8 cellular contexts compared by ENCODE assay signal in genomic region chr19:48836089-48837017, GRCh38. TPM values are rescaled to one million over a fixed set of nuclear protein-coding genes. Genes with fewer than 3 reads are reported as not detected.
A peak's percentile ranks its signal among the peaks of the same experiment; 100 is the strongest.
DNase-seq lines count a peak whose midpoint lies in the region; ATAC-seq and TF ChIP-seq lines count a peak whose summit lies in the region.

Gene HSD17B14, minus strand, starts transcription at chr19:48836491. Its CDS starts 80 bp downstream, at chr19:48836411.

- POLR2A ChIA-PET in naive thymus-derived CD4-positive, alpha-beta T cell (lab: Charles Lee): interaction anchor here (0.7 kb wide), 2 partner anchors 48 to 841 kb away, joined by 3 read pairs; no protein-coding TSS in a partner anchor
- POLR2A ChIA-PET in GM10248 (lab: Yijun Ruan, JAX): interaction anchor here (0.7 to 0.9 kb wide), 2 partner anchors 39 to 59 kb away, joined by 3 to 4 read pairs; no protein-coding TSS in a partner anchor

- intact Hi-C loops in naive thymus-derived CD4-positive, alpha-beta T cell (cut with micrococcal nuclease): loop anchor here (5.0 kb wide), 2 partner anchors 66 to 114 kb away; partner anchors contain the start of gene NUCB1 (in 1 of the 2)

- peak within 1 kb of the TSS; percentile 85 to 94 (median 90) for H3K4me3 Mint-ChIP-seq in naive thymus-derived CD4-positive, alpha-beta T cell

- peaks cover 0 to 11% (median 0%) of the 10 kb centered on the region in 5 donors for H3K27me3 Mint-ChIP-seq in naive thymus-derived CD4-positive, alpha-beta T cell

- peaks cover 0 to 2% (median 0%) of the 10 kb centered on the region in 5 donors for H3K36me3 Mint-ChIP-seq in naive thymus-derived CD4-positive, alpha-beta T cell

- peaks cover 12 to 16% of the 10 kb centered on the region in 2 donors for H3K4me1 ChIP-seq in naive thymus-derived CD4-positive, alpha-beta T cell (ENCODE audit: control insufficient read depth in 2 of 2, insufficient read depth in 2 of 2, low read length in 2 of 2)

- H3K27me3 ChIP-seq in naive thymus-derived CD4-positive, alpha-beta T cell (ENCODE audit: control insufficient read depth in 2 of 2, insufficient read depth in 2 of 2, low read length in 2 of 2): peaks cover 0 to 5% of the 10 kb centered on the region in 2 donors

- DNase-seq in Ammon's horn (ENCODE audit: low spot score): peak; percentile 57
- no peak for DNase-seq in naive thymus-derived CD4-positive, alpha-beta T cell
- no peak for DNase-seq in GM10248 (ENCODE audit: extremely low spot score)
- no peak for DNase-seq in activated CD4-positive, alpha-beta T cell treated with anti-CD3 and anti-CD28 coated beads for 48 hours

- H3K4me1 Mint-ChIP-seq in naive thymus-derived CD4-positive, alpha-beta T cell: peaks cover 16 to 25% (median 23%) of the 10 kb centered on the region in 7 donors

- H3K4me3 ChIP-seq in naive thymus-derived CD4-positive, alpha-beta T cell (ENCODE audit: low read length): peak within 1 kb of the TSS; percentile 53

- peak within 1 kb of the TSS; percentile 55 to 96 (median 86) for H3K27ac Mint-ChIP-seq in naive thymus-derived CD4-positive, alpha-beta T cell

- CTCF ChIA-PET in naive thymus-derived CD4-positive, alpha-beta T cell (lab: Charles Lee): interaction anchor here (0.6 to 2.2 kb wide), 9 partner anchors 22 to 218 kb away, joined by 3 to 29 read pairs (median 4); partner anchors contain the start of gene CA11
- CTCF ChIA-PET in GM10248 (lab: Yijun Ruan, JAX): interaction anchor here (0.6 to 2.2 kb wide), 23 partner anchors 9 to 219 kb away, joined by 3 to 30 read pairs (median 5); partner anchors contain the start of gene CA11

- H3K36me3 ChIP-seq in naive thymus-derived CD4-positive, alpha-beta T cell (ENCODE audit: control insufficient read depth in 2 of 3, insufficient read depth in 3 of 3, low read length in 3 of 3): no peaks in the 10 kb centered on the region

- ATAC-seq in GM19455 (IDR thresholded peaks at IDR 0.05; ENCODE audit: unreplicated experiment) (peak; percentile 4), SK-N-SH treated with all-trans-retinoic acid at 6 μM for 48 hours (peak; percentile 69), esophagus mucosa (peak; percentile 15), HG03469 (IDR thresholded peaks at IDR 0.05; ENCODE audit: unreplicated experiment) (no peak)
- peak; percentile 25 for ATAC-seq in naive thymus-derived CD4-positive, alpha-beta T cell

- no peaks in the 10 kb centered on the region for H3K9me3 ChIP-seq in naive thymus-derived CD4-positive, alpha-beta T cell (ENCODE audit: control insufficient read depth in 2 of 3, low read length in 3 of 3)

- peak within 1 kb of the TSS; percentile 54 for H3K27ac ChIP-seq in naive thymus-derived CD4-positive, alpha-beta T cell (ENCODE audit: low read depth, low read length)

- TF ChIP-seq CTCF in GM10248 (IDR thresholded peaks at IDR 0.05; ENCODE audit: control extremely low read depth, extremely low read depth, low read depth, missing control alignments): no peak

- peaks cover 0 to 1% (median 0%) of the 10 kb centered on the region in 11 donors for H3K9me3 Mint-ChIP-seq in naive thymus-derived CD4-positive, alpha-beta T cell

TF ChIP-seq in SK-N-SH treated with all-trans-retinoic acid at 6 μM for 48 hours, 23 proteins besides CTCF, POLR2A, EP300 and RAD21 (continues in another document):
- TF ChIP-seq OSR1 (CRISPR knock-in tag; IDR thresholded peaks at IDR 0.05): no peak
- TF ChIP-seq ARNTL (CRISPR knock-in tag; IDR thresholded peaks at IDR 0.05; ENCODE audit: borderline replicate concordance, low read depth): no peak
- TF ChIP-seq TOX (CRISPR knock-in tag; IDR thresholded peaks at IDR 0.05; ENCODE audit: borderline replicate concordance): no peak
- no peak for TF ChIP-seq TSHZ2 (CRISPR knock-in tag; IDR thresholded peaks at IDR 0.05)
- TF ChIP-seq CSRNP3 (CRISPR knock-in tag; IDR thresholded peaks at IDR 0.05): no peak
- TF ChIP-seq PATZ1 (CRISPR knock-in tag; IDR thresholded peaks at IDR 0.05; ENCODE audit: borderline replicate concordance): no peak
- TF ChIP-seq BACH2 (CRISPR knock-in tag; IDR thresholded peaks at IDR 0.05; ENCODE audit: borderline replicate concordance): no peak
- no peak for TF ChIP-seq CREB5 (CRISPR knock-in tag; IDR thresholded peaks at IDR 0.05; ENCODE audit: low read depth)
- TF ChIP-seq ZNF8 (CRISPR knock-in tag; IDR thresholded peaks at IDR 0.05): no peak
- no peak for TF ChIP-seq ZNF565 (CRISPR knock-in tag; conservative IDR thresholded peaks at IDR 0.05; ENCODE audit: low read depth)
- TF ChIP-seq GLIS3 (CRISPR knock-in tag; IDR thresholded peaks at IDR 0.05): no peak
- no peak for TF ChIP-seq POU6F1 (CRISPR knock-in tag; IDR thresholded peaks at IDR 0.05; ENCODE audit: borderline replicate concordance, low read depth)

RNA-seq across cellular contexts. Expression of gene HSD17B14, which starts in this region (rescaled TPM):
- 0.40 TPM for total RNA-seq in esophagus mucosa
- total RNA-seq in naive thymus-derived CD4-positive, alpha-beta T cell: 1 to 10 TPM in 2 of 5 experiments, under 1 TPM in 2, not detected in 1; 0.38 to 2.9 (median 1.2) TPM
- polyA plus RNA-seq in naive thymus-derived CD4-positive, alpha-beta T cell: 1 to 10 TPM in 1 of 2 donors, under 1 TPM in 1; 0.66 to 1.7 TPM

Comparison
In these comparisons a context has a peak if more than half of its experiments do, and no peak if none do; other contexts are left out.
1. Peak in ATAC-seq in esophagus mucosa; RNA of the gene not detected or under 1 TPM.